In the genomic region with DNA sequence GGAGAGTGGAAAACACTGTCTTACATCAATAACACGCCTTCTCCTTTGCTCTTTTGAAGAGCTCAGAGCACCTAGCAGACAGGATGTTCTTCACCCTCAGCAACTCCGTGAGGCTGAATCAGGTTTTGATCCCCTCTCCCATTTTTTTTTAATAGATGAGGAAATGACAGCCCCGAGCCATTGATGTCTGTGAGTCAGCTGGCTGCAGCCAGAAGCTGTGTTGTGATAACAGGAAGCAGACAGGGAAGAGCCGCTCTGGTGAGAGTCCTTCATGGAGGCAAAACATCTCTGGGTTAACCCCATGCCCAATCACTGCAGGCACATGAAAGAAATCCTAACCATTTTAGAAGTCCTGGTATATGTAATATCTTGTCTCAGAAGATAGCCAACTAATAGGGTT, we compare ENCODE assay signal across 23 cellular contexts.
DNase-seq lines count a peak whose midpoint lies in the region; ATAC-seq, FAIRE-seq and TF ChIP-seq lines count a peak whose summit lies in the region.
"Had no signal": no experiment of that assay in that cellular context is flagged by ENCODE, and none has a peak within 500 bp of the region (broad histone marks: within the 10 kb centered on the region; RNA-seq: fewer than 3 reads in every experiment).

No MANE protein-coding gene starts in this region.

- no peaks in the 10 kb centered on the region for H3K9me3 Mint-ChIP-seq in osteocyte (ENCODE audit: unreplicated experiment)
- H3K9me3 Mint-ChIP-seq: endodermal cell had no signal

- H3K27ac ChIP-seq in RWPE2 (ENCODE audit: poor library complexity, severe bottlenecking) = peak overlapping the region; percentile 17
- H3K27ac ChIP-seq: BLaER1 treated with 17β-estradiol and CSF1 and Interleukin-3, amounts not matched to agents 10 nM and 100 nM; tibial nerve had no signal

- peaks cover 18% of the 10 kb centered on the region for H3K4me1 ChIP-seq in RWPE2 (ENCODE audit: insufficient read depth, poor library complexity, severe bottlenecking)
- H3K4me1 ChIP-seq: BLaER1 treated with 17β-estradiol and CSF1 and Interleukin-3, amounts not matched to agents 10 nM and 100 nM had no signal

- H3K4me3 ChIP-seq in RWPE2 (ENCODE audit: severe bottlenecking) (no peak overlapping the region), fibroblast of mammary gland (ENCODE audit: control insufficient read depth, low read depth, low read length) (no peak overlapping the region)
- H3K4me3 ChIP-seq: BLaER1 treated with 17β-estradiol and CSF1 and Interleukin-3, amounts not matched to agents 10 nM and 100 nM; tibial nerve had no signal

- H3K36me3 Mint-ChIP-seq in osteocyte (ENCODE audit: unreplicated experiment) = no peaks in the 10 kb centered on the region
- H3K36me3 Mint-ChIP-seq: naive B cell had no signal

- no peaks in the 10 kb centered on the region for H3K9me3 ChIP-seq in RWPE2 (ENCODE audit: severe bottlenecking)
- H3K9me3 ChIP-seq: BLaER1 treated with 17β-estradiol and CSF1 and Interleukin-3, amounts not matched to agents 10 nM and 100 nM; tibial nerve had no signal

- TF ChIP-seq POLR2A in H54 (IDR thresholded peaks at IDR 0.05; ENCODE audit: low read depth, low read length) = no peak

- no peak for TF ChIP-seq CTCF in RWPE2 (IDR thresholded peaks at IDR 0.05; ENCODE audit: poor library complexity, severe bottlenecking)
- TF ChIP-seq CTCF in fibroblast of mammary gland (conservative IDR thresholded peaks at IDR 0.05; ENCODE audit: control insufficient read depth, insufficient read depth, low read depth, low read length) = no peak
- TF ChIP-seq CTCF in osteocyte (IDR thresholded peaks at IDR 0.05) = no peak

- H3K4me3 Mint-ChIP-seq in osteocyte (ENCODE audit: unreplicated experiment) = no peak overlapping the region
- H3K4me3 Mint-ChIP-seq: endodermal cell, naive B cell had no signal

- FAIRE-seq in H54 (lab: Jason Lieb, UNC) = peak; percentile 65

- no peaks in the 10 kb centered on the region for H3K36me3 ChIP-seq in RWPE2 (ENCODE audit: low read depth)
- H3K36me3 ChIP-seq: BLaER1 treated with 17β-estradiol and CSF1 and Interleukin-3, amounts not matched to agents 10 nM and 100 nM; tibial nerve had no signal

- ATAC-seq in RWPE2 (ENCODE audit: low read depth) (peak; percentile 56), HG02981 (IDR thresholded peaks at IDR 0.05; ENCODE audit: unreplicated experiment) (no peak)
- ATAC-seq: left ventricle myocardium superior had no signal

- H3K27ac Mint-ChIP-seq in osteocyte (ENCODE audit: unreplicated experiment) = peak overlapping the region; percentile 78
- H3K27ac Mint-ChIP-seq: endodermal cell, naive B cell had no signal

- H3K27me3 ChIP-seq in RWPE2 (ENCODE audit: insufficient read depth, poor library complexity, severe bottlenecking) = no peaks in the 10 kb centered on the region
- H3K27me3 ChIP-seq: BLaER1 treated with 17β-estradiol and CSF1 and Interleukin-3, amounts not matched to agents 10 nM and 100 nM; tibial nerve had no signal

- DNase-seq in H54 (ENCODE audit: insufficient read length, low spot score) = no peak
- no peak for DNase-seq in RWPE2 (ENCODE audit: low spot score)
- peak; percentile 43 for DNase-seq in fibroblast of mammary gland (ENCODE audit: low read depth)
- no peak for DNase-seq in osteocyte (ENCODE audit: extremely low spot score, unreplicated experiment)
- no peak for DNase-seq in T-helper 9 cell
- no peak for DNase-seq in stimulated activated naive CD4-positive, alpha-beta T cell (lab: John Stamatoyannopoulos, UW)
- no peak for DNase-seq in DMS 273 treated with DMSO at 0.1 percent for 48 hours (lab: John Stamatoyannopoulos, UW)
- DNase-seq: activated CD4-positive, CD25-positive, alpha-beta regulatory T cell; amniotic stem cell; cerebellar nuclear complex; DMS153; endodermal cell; foreskin melanocyte; HCEC 1CT; left ventricle myocardium superior; naive B cell; NCI-H2029 treated with DMSO at 0.1 percent for 48 hours; NCI-H510A treated with DMSO at 0.1 percent for 48 hours; SHP77 treated with DMSO at 0.1 percent for 48 hours; T-helper 2 cell had no signal

- H3K4me1 Mint-ChIP-seq in osteocyte (ENCODE audit: unreplicated experiment) = peaks cover 54% of the 10 kb centered on the region
- H3K4me1 Mint-ChIP-seq: naive B cell had no signal

- H3K27me3 Mint-ChIP-seq in osteocyte (ENCODE audit: unreplicated experiment) = no peaks in the 10 kb centered on the region
- H3K27me3 Mint-ChIP-seq: naive B cell had no signal
